In genomic region chr16:11445486-11445885, GRCh38 we compare ENCODE assay signal across 31 cellular contexts.
"Had no signal": no experiment of that assay in that cellular context is flagged by ENCODE, and none has a peak within 500 bp of the region (broad histone marks: within the 10 kb centered on the region; RNA-seq: fewer than 3 reads in every experiment).

No MANE protein-coding gene starts in this region.

- H3K36me3 ChIP-seq: MG63 had no signal

- H3K27me3 ChIP-seq: MG63 had no signal

- H3K4me3 ChIP-seq: MG63 had no signal

- DNase-seq: Karpas-422, Kasumi-1, MG63, MM.1S, MV-4-11, NCI-H1048, NCI-H1092, NCI-H1092 treated with DMSO at 0.1 percent for 48 hours, NCI-H1105, NCI-H1105 treated with DMSO at 0.1 percent for 48 hours, NCI-H1417, NCI-H1417 treated with DMSO at 0.1 percent for 48 hours, NCI-H1436, NCI-H1436 treated with DMSO at 0.1 percent for 48 hours, NCI-H146, NCI-H1694, NCI-H187, NCI-H187 treated with DMSO at 0.1 percent for 48 hours, NCI-H1930, NCI-H2029, NCI-H2029 treated with DMSO at 0.1 percent for 48 hours, NCI-H2081, NCI-H2081 treated with DMSO at 0.1 percent for 48 hours, NCI-H2107, NCI-H2227 treated with DMSO at 0.1 percent for 48 hours, NCI-H226, NCI-H345, NCI-H446, NCI-H446 treated with DMSO at 0.1 percent for 48 hours, NCI-H510A, NCI-H510A treated with DMSO at 0.1 percent for 48 hours had no signal
